ENCODE assay signal across 9 cellular contexts in genomic region chr17:39653662-39654331, GRCh38. TPM values are rescaled to one million over a fixed set of nuclear protein-coding genes. Genes with fewer than 3 reads are reported as not detected.
DNase-seq lines count a peak whose midpoint lies in the region; ATAC-seq lines count a peak whose summit lies in the region.
"Had no signal": no experiment of that assay in that cellular context is flagged by ENCODE, and none has a peak within 500 bp of the region (broad histone marks: within the 10 kb centered on the region; RNA-seq: fewer than 3 reads in every experiment).

No MANE protein-coding gene starts in this region.

- no peak for ATAC-seq in HG02885 (IDR thresholded peaks at IDR 0.05; ENCODE audit: poor library complexity, unreplicated experiment)

- H3K9me3 Mint-ChIP-seq in T-helper 2 cell treated with Interferon-gamma antibody and Interleukin-4, amounts not matched to agents 5 μg/mL and 100 μg/mL, for 36 hours: no peaks in the 10 kb centered on the region

- peaks cover 9% of the 10 kb centered on the region; the same call in 1 of the 2 replicates for H3K4me1 ChIP-seq in iPS-20b (ENCODE audit: insufficient read depth, low read length)

- no peak overlapping the region for H3K27ac ChIP-seq in iPS-20b (ENCODE audit: low read length)

- no peak overlapping the region for H3K4me3 ChIP-seq in iPS-20b (ENCODE audit: low read length)

- DNase-seq in CMK (ENCODE audit: low read depth) (peak; percentile 59), HT-29 (ENCODE audit: low spot score) (peak; percentile 56), anterior cingulate cortex (lab: John Stamatoyannopoulos, UW) (peak in 41 of 58 donors; percentile 8 to 79 (median 39)), KG1 (lab: John Stamatoyannopoulos, UW) (no peak)
- DNase-seq in T-helper 2 cell treated with Interferon-gamma antibody and Interleukin-4, amounts not matched to agents 5 μg/mL and 100 μg/mL, for 36 hours (ENCODE audit: low spot score): peak; percentile 59
- peak; percentile 71 to 78 for DNase-seq in stimulated activated CD4-positive, alpha-beta T cell treated with anti-CD3 and anti-CD28 coated beads, Interleukin-15, amount 100 ng/mL, for 48 hours (ENCODE audit: low read depth in 2 of 2)

- H3K4me1 Mint-ChIP-seq in T-helper 2 cell treated with Interferon-gamma antibody and Interleukin-4, amounts not matched to agents 5 μg/mL and 100 μg/mL, for 36 hours (ENCODE audit: low read depth): peaks cover 8% of the 10 kb centered on the region

- H3K36me3 ChIP-seq in iPS-20b (ENCODE audit: insufficient read depth, low read depth, low read length): peaks cover 17% of the 10 kb centered on the region; the same call in 1 of the 2 replicates

- H3K9ac ChIP-seq in iPS-20b (ENCODE audit: low read depth, low read length): 0 out of 2 replicates have a peak overlapping the region, but pooled peaks have one; percentile 19

- H3K27me3 Mint-ChIP-seq in T-helper 2 cell treated with Interferon-gamma antibody and Interleukin-4, amounts not matched to agents 5 μg/mL and 100 μg/mL, for 36 hours (ENCODE audit: low read depth): no peaks in the 10 kb centered on the region

- peak overlapping the region; percentile 29 for H3K27ac Mint-ChIP-seq in T-helper 2 cell treated with Interferon-gamma antibody and Interleukin-4, amounts not matched to agents 5 μg/mL and 100 μg/mL, for 36 hours

- H3K36me3 Mint-ChIP-seq in T-helper 2 cell treated with Interferon-gamma antibody and Interleukin-4, amounts not matched to agents 5 μg/mL and 100 μg/mL, for 36 hours (ENCODE audit: low read depth): peaks cover 11% of the 10 kb centered on the region

- no peaks in the 10 kb centered on the region for H3K27me3 ChIP-seq in iPS-20b (ENCODE audit: insufficient read depth, low read length)

- H3K9me3 ChIP-seq in iPS-20b (ENCODE audit: insufficient read depth, low read depth, low read length): no peaks in the 10 kb centered on the region

- H3K4me3 Mint-ChIP-seq in T-helper 2 cell treated with Interferon-gamma antibody and Interleukin-4, amounts not matched to agents 5 μg/mL and 100 μg/mL, for 36 hours: no peak overlapping the region

RNA-seq across cellular contexts. Expression of gene TCAP, which starts 11.4 kb away (rescaled TPM):
- 1.9 and 2.2 TPM in 2 replicates for total RNA-seq in HT-29 (2014; rRNA removed; shearing (Covaris generic))

RNA-seq across cellular contexts. Expression of gene PNMT, which starts 14.5 kb away (rescaled TPM):
- 0.25 and 0.65 TPM in 2 replicates for total RNA-seq in HT-29 (2014; rRNA removed; shearing (Covaris generic))
- total RNA-seq: T-helper 2 cell treated with Interferon-gamma antibody and Interleukin-4, amounts not matched to agents 100 ng/mL and 5 ng/mL, for 36 hours had no signal

RNA-seq across cellular contexts. Expression of gene STARD3, which starts 16.9 kb away (rescaled TPM):
- 50.8 and 54.2 TPM in 2 replicates for total RNA-seq in HT-29 (2014; rRNA removed; shearing (Covaris generic))

RNA-seq across cellular contexts. Expression of gene PPP1R1B, which starts 27.0 kb away (rescaled TPM):
- 14.8 and 16.0 TPM in 2 replicates for total RNA-seq in HT-29 (2014; rRNA removed; shearing (Covaris generic))
- total RNA-seq: T-helper 2 cell treated with Interferon-gamma antibody and Interleukin-4, amounts not matched to agents 100 ng/mL and 5 ng/mL, for 36 hours had no signal

RNA-seq across cellular contexts. Expression of gene PGAP3, which starts 34.1 kb away (rescaled TPM):
- total RNA-seq in HT-29 (2014; rRNA removed; shearing (Covaris generic)): 34.6 and 39.1 TPM in 2 replicates
